1 cellular context compared by ENCODE assay signal in the genomic region with DNA sequence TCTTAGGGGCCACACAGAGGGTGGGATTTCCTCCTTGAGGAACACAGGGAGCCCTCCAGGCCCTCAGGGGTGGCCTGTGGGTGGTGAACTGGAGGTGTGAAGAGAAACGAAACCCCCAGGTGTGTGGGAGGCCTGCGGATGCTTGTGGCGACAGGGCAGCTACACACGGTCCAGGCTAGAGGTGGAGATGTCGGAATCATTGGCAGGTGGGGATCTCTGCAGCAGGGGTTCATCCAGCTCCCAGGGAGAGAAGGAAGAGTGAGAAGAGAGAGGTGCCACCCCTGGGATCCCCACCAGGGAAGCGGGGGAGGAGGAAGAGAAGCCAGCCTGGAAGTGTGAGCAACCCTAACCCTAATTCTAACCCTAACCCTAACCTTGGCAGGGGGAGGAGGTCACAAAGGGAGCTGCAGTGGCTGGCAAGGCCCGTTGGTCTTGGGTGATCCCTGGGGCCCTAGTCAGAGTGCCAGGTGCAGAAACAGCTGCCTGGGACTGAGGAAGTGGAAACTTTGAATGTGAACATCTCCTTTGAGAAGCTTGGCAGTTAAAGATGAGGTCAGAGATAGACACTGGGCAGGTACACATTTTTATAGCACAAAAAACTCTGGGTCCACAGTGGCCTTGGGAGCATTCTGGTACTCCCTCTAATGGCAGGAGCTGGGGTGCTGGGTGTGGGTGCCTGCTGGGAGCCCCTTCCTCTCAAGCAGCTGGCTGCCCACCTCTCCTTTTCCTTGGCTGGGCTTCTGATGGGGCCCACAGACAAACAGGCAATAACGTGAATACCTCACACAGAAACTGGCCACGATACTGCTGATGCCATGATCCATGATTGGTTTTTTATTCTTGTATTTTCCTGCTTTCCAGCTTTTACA.
TF ChIP-seq lines count a peak whose summit lies in the region.

No MANE protein-coding gene starts in this region.

TF ChIP-seq in H1, 55 proteins besides CTCF, POLR2A, EP300 and RAD21:
- TF ChIP-seq CREB1 (IDR thresholded peaks at IDR 0.05) (no peak), CTBP2 (IDR thresholded peaks at IDR 0.05; ENCODE audit: borderline replicate concordance, insufficient read depth, insufficient read length, low read length) (no peak), SAP30 (IDR thresholded peaks at IDR 0.05; ENCODE audit: insufficient read depth, insufficient replicate concordance, low read length) (no peak), YY1 (IDR thresholded peaks at IDR 0.05; ENCODE audit: low read depth, low read length) (no peak), POLR2AphosphoS5 (IDR thresholded peaks at IDR 0.05; ENCODE audit: low read depth, low read length) (no peak), ZNF274 (IDR thresholded peaks at IDR 0.05; ENCODE audit: borderline replicate concordance, extremely low read depth, low read length) (no peak)
- TF ChIP-seq, protein P1, sequence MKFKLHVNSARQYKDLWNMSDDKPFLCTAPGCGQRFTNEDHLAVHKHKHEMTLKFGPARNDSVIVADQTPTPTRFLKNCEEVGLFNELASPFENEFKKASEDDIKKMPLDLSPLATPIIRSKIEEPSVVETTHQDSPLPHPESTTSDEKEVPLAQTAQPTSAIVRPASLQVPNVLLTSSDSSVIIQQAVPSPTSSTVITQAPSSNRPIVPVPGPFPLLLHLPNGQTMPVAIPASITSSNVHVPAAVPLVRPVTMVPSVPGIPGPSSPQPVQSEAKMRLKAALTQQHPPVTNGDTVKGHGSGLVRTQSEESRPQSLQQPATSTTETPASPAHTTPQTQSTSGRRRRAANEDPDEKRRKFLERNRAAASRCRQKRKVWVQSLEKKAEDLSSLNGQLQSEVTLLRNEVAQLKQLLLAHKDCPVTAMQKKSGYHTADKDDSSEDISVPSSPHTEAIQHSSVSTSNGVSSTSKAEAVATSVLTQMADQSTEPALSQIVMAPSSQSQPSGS (IDR thresholded peaks at IDR 0.05; ENCODE audit: low read length), result no peak
